Comparison of ENCODE assay signal across 5 cellular contexts in the genomic region with DNA sequence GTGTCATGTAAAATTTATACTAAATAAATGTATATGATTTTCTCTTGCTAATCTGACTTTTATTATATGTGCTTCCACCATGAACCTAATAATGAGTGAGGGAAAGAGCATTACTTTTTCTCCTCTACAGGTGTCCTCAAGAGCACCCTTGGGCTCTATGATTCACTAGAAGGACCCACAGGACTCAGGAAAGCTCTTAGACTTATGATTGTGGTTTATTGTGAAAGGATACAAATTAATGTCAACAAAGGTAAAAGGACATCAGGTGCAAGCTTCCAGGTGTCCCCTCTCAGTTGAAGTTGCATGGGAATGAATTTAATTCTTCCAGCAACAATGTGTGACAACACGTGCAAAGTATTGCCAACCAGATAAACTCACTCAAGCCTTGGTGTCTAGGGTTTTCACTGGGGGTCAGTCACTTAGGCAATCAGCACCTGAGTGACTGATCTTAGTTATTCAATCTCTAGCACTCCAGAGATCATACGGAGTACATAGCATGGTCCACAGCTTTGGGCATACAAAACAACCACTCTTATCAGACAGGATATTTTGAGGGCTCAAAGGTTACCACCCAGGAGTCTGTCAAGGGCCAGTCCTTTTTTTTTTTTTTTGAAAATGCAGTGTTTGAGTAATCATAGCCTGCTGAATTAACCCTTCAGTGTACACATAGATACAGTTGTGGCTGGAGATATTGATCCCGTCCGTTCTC.
A peak's percentile ranks its signal among the peaks of the same experiment; 100 is the strongest.
DNase-seq lines count a peak whose midpoint lies in the region; ATAC-seq, FAIRE-seq and TF ChIP-seq lines count a peak whose summit lies in the region.
"Not testable (repeated sequence)": the region's sequence is repeated elsewhere in the genome, so short reads cannot be mapped to it uniquely, and the experiment has no call there.

No MANE protein-coding gene starts in this region.

- not testable (repeated sequence) for TF ChIP-seq RAD21 in HepG2 (CRISPR knock-in tag; IDR thresholded peaks at IDR 0.05)

- not testable (repeated sequence) for H3K9ac ChIP-seq in HepG2 (ENCODE audit: insufficient read depth, low read depth, low read length)

- H3K79me2 ChIP-seq in hepatocyte; HepG2 (ENCODE audit: insufficient read depth, low read length): not testable (repeated sequence)

- CTCF ChIA-PET in Caco-2 (lab: Charles Lee); HepG2 (lab: Yijun Ruan, JAX; ENCODE audit: low intra/inter-chr PET ratio, low total read pairs): not testable (repeated sequence)

- H3K9me3 ChIP-seq in Caco-2; hepatocyte (ENCODE audit: low read depth); upper lobe of right lung: not testable (repeated sequence)
- peaks cover 82% of the 10 kb centered on the region for H3K9me3 ChIP-seq in HepG2 (ENCODE audit: low read length)

- TF ChIP-seq CTCF in Caco-2 (IDR thresholded peaks at IDR 0.05; ENCODE audit: insufficient read depth in 1 of 2, low read depth in 1 of 2, low read length in 1 of 2, severe bottlenecking in 1 of 2, unreplicated experiment in 1 of 2); hepatocyte (IDR thresholded peaks at IDR 0.05; ENCODE audit: poor library complexity); HepG2 (CRISPR knock-in tag; IDR thresholded peaks at IDR 0.05); upper lobe of right lung (IDR thresholded peaks at IDR 0.05): not testable (repeated sequence)

- ATAC-seq in HepG2 (peak; percentile 75), upper lobe of right lung (peak; percentile 55)

- H3K4me1 ChIP-seq in Caco-2 (peaks cover 10% of the 10 kb centered on the region), hepatocyte (ENCODE audit: insufficient read depth) (peaks cover 12% of the 10 kb centered on the region)
- H3K4me1 ChIP-seq in HepG2 (ENCODE audit: insufficient read depth, low read length); upper lobe of right lung: not testable (repeated sequence)

- peak overlapping the region; percentile 5 for H3K4me2 ChIP-seq in hepatocyte
- not testable (repeated sequence) for H3K4me2 ChIP-seq in HepG2 (ENCODE audit: low read depth, low read length)

- intact Hi-C loops in Caco-2 (cut with micrococcal nuclease; ENCODE audit: unreplicated experiment) = loop anchor here (1.0 kb wide), 1 partner anchor 50 kb away; no protein-coding TSS in a partner anchor
- intact Hi-C loops in HepG2 (cut with micrococcal nuclease; ENCODE audit: unreplicated experiment); upper lobe of right lung (cut with DNase I): not testable (repeated sequence)

- H3K27me3 ChIP-seq in Caco-2 (replicated peaks; ENCODE audit: control insufficient read depth, insufficient read depth, low read length); hepatocyte; HepG2 (ENCODE audit: control insufficient read depth in 1 of 2, insufficient read depth in 2 of 2, low read length in 2 of 2); upper lobe of right lung: not testable (repeated sequence)

- peak overlapping the region; percentile 44 for H3K4me3 Mint-ChIP-seq in Caco-2 (ENCODE audit: unreplicated experiment)

- H3K27ac ChIP-seq in hepatocyte; HepG2 (ENCODE audit: extremely low read length, insufficient read depth, low read length); upper lobe of right lung: not testable (repeated sequence)

- not testable (repeated sequence) for H3K36me3 Mint-ChIP-seq in Caco-2 (ENCODE audit: insufficient read depth, unreplicated experiment)

- H3K9me2 ChIP-seq in hepatocyte (replicated peaks; ENCODE audit: insufficient read depth) = not testable (repeated sequence)

- DNase-seq in Caco-2 (peak; percentile 55 to 67), HuH-7 (ENCODE audit: low spot score) (peak; percentile 7), hepatocyte (ENCODE audit: low spot score) (peak; percentile 8)
- not testable (repeated sequence) for DNase-seq in HepG2 (ENCODE audit: low spot score); upper lobe of right lung

- not testable (repeated sequence) for H2AFZ ChIP-seq in hepatocyte; HepG2 (ENCODE audit: low read length)

- FAIRE-seq in HepG2 (lab: Jason Lieb, UNC) = not testable (repeated sequence)

- POLR2A ChIA-PET in Caco-2 (lab: Charles Lee); HepG2 (lab: Yijun Ruan, JAX): not testable (repeated sequence)

- not testable (repeated sequence) for BruUV-seq in Caco-2 (replicated peaks; lab: Mats Ljungman, UMichigan); HepG2 (replicated peaks; lab: Mats Ljungman, UMichigan)

- not testable (repeated sequence) for H4K20me1 ChIP-seq in hepatocyte (ENCODE audit: insufficient read depth, poor library complexity, severe bottlenecking); HepG2 (ENCODE audit: insufficient read depth, low read length)

- TF ChIP-seq POLR2A in HepG2 (IDR thresholded peaks at IDR 0.05; ENCODE audit: insufficient read depth in 1 of 2, low read depth in 2 of 2, low read length in 2 of 2) = not testable (repeated sequence)

- in situ Hi-C loops in HepG2 (cut with HindIII; ENCODE audit: extremely low pct_ligation_motif_present, low pct_unique_long_range_greater_than_20kb) = not testable (repeated sequence)

- not testable (repeated sequence) for H3K36me3 ChIP-seq in Caco-2 (ENCODE audit: control insufficient read depth, insufficient read depth, low read length); hepatocyte (replicated peaks; ENCODE audit: insufficient read depth, low read depth); HepG2 (replicated peaks in 1 of 2; ENCODE audit: control insufficient read depth in 1 of 2, insufficient read depth in 2 of 2, low read length in 2 of 2); upper lobe of right lung

- not testable (repeated sequence) for H3K27me3 Mint-ChIP-seq in Caco-2 (ENCODE audit: insufficient read depth, unreplicated experiment)

- not testable (repeated sequence) for H3K4me3 ChIP-seq in Caco-2 (ENCODE audit: low read depth, low read length); hepatocyte; HepG2 (replicated peaks in 1 of 3; ENCODE audit: insufficient read depth in 1 of 3, low read depth in 2 of 3, low read length in 3 of 3); upper lobe of right lung

- TF ChIP-seq EP300 in HepG2 (IDR thresholded peaks at IDR 0.05; ENCODE audit: low read depth in 2 of 2, low read length in 2 of 2); HepG2 (CRISPR knock-in tag; IDR thresholded peaks at IDR 0.05; ENCODE audit: borderline replicate concordance): not testable (repeated sequence)

- H3K4me1 Mint-ChIP-seq in Caco-2 (ENCODE audit: low read depth, unreplicated experiment) = peaks cover 15% of the 10 kb centered on the region

- H3K9me3 Mint-ChIP-seq in Caco-2 (ENCODE audit: unreplicated experiment) = not testable (repeated sequence)

- 44% methylated on average over 4 of the region's 4 CpGs for WGBS in hepatocyte (ENCODE audit: low lambda C conversion rate, missing lambda C conversion rate)
- 0% methylated on average over 4 of the region's 4 CpGs for WGBS in HepG2 (ENCODE audit: low lambda C conversion rate)

- peak overlapping the region; percentile 78 for H3K27ac Mint-ChIP-seq in Caco-2 (ENCODE audit: unreplicated experiment)

TF ChIP-seq in HepG2, 621 proteins besides CTCF, POLR2A, EP300 and RAD21:
- TF ChIP-seq ZNF652 (CRISPR knock-in tag; IDR thresholded peaks at IDR 0.05; ENCODE audit: borderline replicate concordance, low read depth) = peak; percentile 80
